ENCODE assay signal across 8 cellular contexts in the genomic region with DNA sequence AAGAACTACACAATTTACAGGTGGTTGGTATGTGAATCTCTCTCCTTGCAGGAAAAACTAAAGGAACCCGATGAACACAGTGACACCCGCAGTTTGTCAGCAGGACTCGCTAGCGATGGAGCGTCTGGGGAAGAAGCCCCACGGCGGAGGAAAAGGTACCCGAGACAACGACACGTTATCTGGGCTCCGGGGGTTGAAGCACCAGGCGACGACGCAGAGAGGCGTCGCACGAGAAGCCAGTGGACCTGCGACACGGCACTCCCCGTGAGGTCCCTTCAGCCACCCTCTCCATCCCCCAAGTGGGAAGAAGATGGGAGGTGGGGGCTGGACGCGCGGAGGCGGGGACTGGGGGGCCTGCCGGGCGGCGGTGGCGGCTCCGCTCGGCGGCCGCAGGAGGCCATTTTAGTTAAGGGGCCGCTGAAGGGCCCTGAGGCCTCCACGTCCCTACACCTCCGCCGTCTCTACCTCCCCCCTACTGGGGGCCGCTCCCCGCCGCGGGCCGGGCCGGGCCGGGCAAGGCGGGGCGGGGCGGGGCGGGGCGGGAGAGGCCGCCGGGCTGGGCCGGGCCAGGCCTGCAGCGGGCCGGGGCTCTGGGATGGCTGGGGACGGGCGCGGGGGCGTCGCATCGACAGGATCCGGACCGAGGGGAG. TPM values are rescaled to one million over a fixed set of nuclear protein-coding genes. Genes with fewer than 3 reads are reported as not detected.
A peak's percentile ranks its signal among the peaks of the same experiment; 100 is the strongest.
DNase-seq lines count a peak whose midpoint lies in the region; ATAC-seq lines count a peak whose summit lies in the region.

No MANE protein-coding gene starts in this region.

- no peak overlapping the region for H3K23ac ChIP-seq in trophoblast cell (ENCODE audit: low read length)

- H3K4me1 ChIP-seq in trophoblast cell (ENCODE audit: control insufficient read depth in 1 of 2, insufficient read depth in 2 of 2, low read length in 2 of 2) (no peaks in the 10 kb centered on the region), urinary bladder (ENCODE audit: insufficient read depth) (no peaks in the 10 kb centered on the region)

- no CpG with 5 or more reads among the region's 61 CpGs for WGBS in trophoblast cell (ENCODE audit: extremely low coverage, insufficient coverage, insufficient read length)
- under 1% methylated on average over 61 of the region's 61 CpGs for WGBS in urinary bladder

- peak overlapping the region; percentile 82 for H2AFZ ChIP-seq in trophoblast cell (ENCODE audit: insufficient read depth, low read length, poor library complexity)

- intact Hi-C loops in cardiac septum (cut with DNase I) = loop anchor here (5.0 kb wide), 2 partner anchors 131 to 144 kb away; a partner anchor contains a TSS

- H3K4me2 ChIP-seq in trophoblast cell (ENCODE audit: low read length) = peak overlapping the region; percentile 78

- H3K36me3 Mint-ChIP-seq in activated naive CD4-positive, alpha-beta T cell treated with anti-CD3 and anti-CD28 coated beads, Interleukin-2, amount 50 U/mL, for 72 hours = peaks cover 14 to 16% of the 10 kb centered on the region in 2 donors

- H4K91ac ChIP-seq in trophoblast cell (ENCODE audit: low read depth, low read length) = peak overlapping the region; percentile 93

- peak overlapping the region; percentile 77 for H2BK5ac ChIP-seq in trophoblast cell (ENCODE audit: low read depth, low read length, poor library complexity)

- peaks cover 15% of the 10 kb centered on the region for H3K79me2 ChIP-seq in trophoblast cell (ENCODE audit: control insufficient read depth, insufficient read depth, low read length, poor library complexity)

- H3K14ac ChIP-seq in trophoblast cell (ENCODE audit: low read length) = peak overlapping the region; percentile 93

- ATAC-seq in GM18909 (IDR thresholded peaks at IDR 0.05; ENCODE audit: poor library complexity, unreplicated experiment) (peak; percentile 43), HG03175 (IDR thresholded peaks at IDR 0.05; ENCODE audit: unreplicated experiment) (peak; percentile 36)
- ATAC-seq in activated naive CD4-positive, alpha-beta T cell treated with anti-CD3 and anti-CD28 coated beads, Interleukin-2, amount 50 U/mL, for 72 hours = peak; percentile 36 to 49

- H3K79me1 ChIP-seq in trophoblast cell (ENCODE audit: low read length) = peaks cover 13% of the 10 kb centered on the region

- H3K4me3 ChIP-seq in trophoblast cell (ENCODE audit: low read depth, low read length) (peak overlapping the region; percentile 95), urinary bladder (ENCODE audit: low read depth, low read length) (peak overlapping the region; percentile 93)

- no peaks in the 10 kb centered on the region for H3K27me3 ChIP-seq in trophoblast cell (ENCODE audit: insufficient read depth, low read length)

- peak overlapping the region; percentile 40 for H3K27ac ChIP-seq in trophoblast cell (ENCODE audit: low read depth, low read length)
- peak overlapping the region; percentile 98 for H3K27ac ChIP-seq in urinary bladder (ENCODE audit: low read depth)

- H3K36me3 ChIP-seq in trophoblast cell (ENCODE audit: control insufficient read depth in 1 of 2, insufficient read depth in 2 of 2, low read length in 2 of 2) (peaks cover 0 to 6% of the 10 kb centered on the region in 2 experiments), urinary bladder (ENCODE audit: insufficient read depth) (no peaks in the 10 kb centered on the region)

- peak overlapping the region; percentile 98 for H4K12ac ChIP-seq in trophoblast cell (ENCODE audit: low read depth, low read length)

- peak overlapping the region; percentile 94 for H2BK120ac ChIP-seq in trophoblast cell (ENCODE audit: insufficient read depth, low read length, poor library complexity)

- peak overlapping the region; percentile 88 for H2AK5ac ChIP-seq in trophoblast cell (ENCODE audit: low read length)

- H3K27ac Mint-ChIP-seq in activated naive CD4-positive, alpha-beta T cell treated with anti-CD3 and anti-CD28 coated beads, Interleukin-2, amount 50 U/mL, for 72 hours = peak overlapping the region; percentile 97 to 99

- peak overlapping the region; percentile 98 for H4K8ac ChIP-seq in trophoblast cell (ENCODE audit: low read depth, low read length)

- peak overlapping the region; percentile 99 for H3K18ac ChIP-seq in trophoblast cell (ENCODE audit: low read length)

- peak overlapping the region; percentile 88 for H3K9ac ChIP-seq in trophoblast cell (ENCODE audit: low read length)

- peak overlapping the region; percentile 99 for H3K4ac ChIP-seq in trophoblast cell (ENCODE audit: low read depth, low read length)

- no peaks in the 10 kb centered on the region for H3K9me3 ChIP-seq in trophoblast cell (ENCODE audit: insufficient read depth, low read depth, low read length)

- no peaks in the 10 kb centered on the region for H3K9me3 Mint-ChIP-seq in activated naive CD4-positive, alpha-beta T cell treated with anti-CD3 and anti-CD28 coated beads, Interleukin-2, amount 50 U/mL, for 72 hours

- H2BK12ac ChIP-seq in trophoblast cell (ENCODE audit: low read length) = no peak overlapping the region

- peak; percentile 34 for DNase-seq in Ammon's horn (ENCODE audit: low spot score)
- DNase-seq in RKO (ENCODE audit: low spot score) = peak; percentile 60
- peak; percentile 44 to 64 for DNase-seq in activated naive CD4-positive, alpha-beta T cell treated with anti-CD3 and anti-CD28 coated beads, Interleukin-2, amount 50 U/mL, for 72 hours (ENCODE audit: low spot score in 2 of 2)
- peak; percentile 76 for DNase-seq in cardiac septum (ENCODE audit: low spot score)
- peak; percentile 10 to 37 for DNase-seq in trophoblast cell

RNA-seq across cellular contexts. Expression of a gene that starts 0.9 kb away (rescaled TPM):
- total RNA-seq in activated naive CD4-positive, alpha-beta T cell treated with anti-CD3 and anti-CD28 coated beads, Interleukin-2, amount 50 U/mL, for 72 hours = 10 to 100 TPM; 48.7 to 56.6 TPM
- 73.8 TPM for total RNA-seq in cardiac septum
- 54.0 and 57.2 TPM in 2 replicates for polyA plus RNA-seq in trophoblast cell (2013)
- 117 TPM for total RNA-seq in urinary bladder
- 57.2 TPM for polyA plus RNA-seq in urinary bladder

Comparison
In these comparisons a context has a peak if more than half of its experiments do, and no peak if none do; other contexts are left out.
1. Peak in every context shown above with its lines: DNase-seq, ATAC-seq, H3K4me3 ChIP-seq and H3K27ac ChIP-seq.
2. DNase-seq: peak in every context shown above with its lines; median percentile 76 in cardiac septum; 60 in RKO; 54 in activated naive CD4-positive, alpha-beta T cell treated with anti-CD3 and anti-CD28 coated beads, Interleukin-2, amount 50 U/mL, for 72 hours; 34 in Ammon's horn; 24 in trophoblast cell.